ENCODE assay signal across 17 cellular contexts in the genomic region with DNA sequence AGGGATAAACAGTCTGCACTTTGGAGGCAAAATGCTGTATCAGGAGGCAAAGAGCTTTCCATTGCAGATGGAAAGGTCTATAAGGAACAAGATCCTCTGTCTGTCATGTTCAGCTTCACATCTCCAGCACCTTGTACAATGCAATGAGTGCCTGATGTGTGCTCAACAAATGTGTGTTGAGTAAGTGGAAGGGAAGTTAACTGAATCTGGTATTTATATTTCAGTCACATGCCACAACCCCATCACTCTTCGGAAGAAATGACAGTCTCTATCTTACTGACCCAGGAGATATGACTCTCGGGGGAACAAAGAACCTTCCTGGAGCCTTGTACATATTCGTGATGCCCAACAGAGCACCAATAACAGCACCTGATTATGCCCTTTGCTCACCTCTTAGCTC.
"Had no signal": no experiment of that assay in that cellular context is flagged by ENCODE, and none has a peak within 500 bp of the region (broad histone marks: within the 10 kb centered on the region; RNA-seq: fewer than 3 reads in every experiment).

No MANE protein-coding gene starts in this region.

- ATAC-seq: pancreas, sciatic nerve, SK-N-SH treated with all-trans-retinoic acid at 6 μM for 48 hours had no signal

- H3K4me1 ChIP-seq: pancreas, tibial nerve, uterus had no signal

- H3K4me3 Mint-ChIP-seq: activated CD4-positive, alpha-beta T cell treated with anti-CD3 and anti-CD28 coated beads, Interleukin-2, amount 10 ng/mL, durations not matched to agents 7 days and 5 days; brain; natural killer cell had no signal

- H3K27me3 Mint-ChIP-seq: activated naive CD4-positive, alpha-beta T cell treated with anti-CD3 and anti-CD28 coated beads, Interleukin-2, amount 50 U/mL, for 24 hours had no signal

- H3K4me3 ChIP-seq: pancreas, tibial nerve, uterus had no signal

- FAIRE-seq: islet of Langerhans, pancreas had no signal

- H3K36me3 Mint-ChIP-seq: activated naive CD4-positive, alpha-beta T cell treated with anti-CD3 and anti-CD28 coated beads, Interleukin-2, amount 50 U/mL, for 24 hours; brain; natural killer cell; T-cell had no signal

- H3K9me3 Mint-ChIP-seq: activated naive CD4-positive, alpha-beta T cell treated with anti-CD3 and anti-CD28 coated beads, Interleukin-2, amount 50 U/mL, for 24 hours; natural killer cell; T-cell had no signal

- H3K9me3 ChIP-seq: neutrophil, pancreas, tibial nerve, uterus had no signal

- H3K27ac ChIP-seq: epithelial cell of prostate, neutrophil, pancreas, tibial nerve, uterus had no signal

- H3K27ac Mint-ChIP-seq: brain had no signal

- H3K27me3 ChIP-seq: neutrophil, pancreas, tibial nerve, uterus had no signal

- H3K36me3 ChIP-seq: neutrophil, pancreas, tibial nerve, uterus had no signal

- DNase-seq: caudate nucleus, foreskin fibroblast, hippocampal formation, mesenchymal stem cell, natural killer cell, pancreas, uterus had no signal
